In the genomic region with DNA sequence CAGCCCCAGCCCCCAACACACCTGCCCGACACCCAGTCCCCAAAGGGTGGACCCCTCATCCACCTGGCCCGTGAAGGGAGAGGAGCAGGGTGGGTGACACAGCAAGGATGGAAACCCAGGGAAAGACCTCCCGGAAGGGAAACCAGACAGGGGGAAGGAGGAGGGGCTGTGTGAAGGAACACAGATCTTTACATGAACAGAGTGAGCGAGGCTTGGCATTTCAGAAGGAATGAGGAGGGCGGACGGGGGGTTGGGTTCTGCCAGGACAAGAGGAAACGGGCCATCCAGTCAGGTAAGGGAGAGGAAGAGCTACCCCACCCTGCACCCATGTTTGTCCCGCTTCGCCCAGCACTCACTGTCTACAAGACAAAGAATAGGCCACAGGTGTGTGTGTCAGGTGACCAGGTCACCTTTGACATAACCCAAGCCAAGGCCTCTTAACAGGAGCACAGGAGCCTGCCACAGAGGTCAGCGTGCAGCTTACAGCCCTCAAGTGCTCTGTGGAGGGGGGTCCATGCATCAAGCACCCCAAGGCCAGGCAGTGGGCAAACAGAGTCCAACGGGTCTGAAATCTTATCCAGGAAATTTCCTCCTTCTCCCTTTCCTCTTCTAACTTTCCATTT, we compare ENCODE assay signal across 14 cellular contexts. TPM values are rescaled to one million over a fixed set of nuclear protein-coding genes. Genes with fewer than 3 reads are reported as not detected.
DNase-seq lines count a peak whose midpoint lies in the region; ATAC-seq, FAIRE-seq and TF ChIP-seq lines count a peak whose summit lies in the region.
"Had no signal": no experiment of that assay in that cellular context is flagged by ENCODE, and none has a peak within 500 bp of the region (broad histone marks: within the 10 kb centered on the region; RNA-seq: fewer than 3 reads in every experiment).

No MANE protein-coding gene starts in this region.

- no peaks in the 10 kb centered on the region; the same call in 1 of the 2 replicates for H3K36me3 ChIP-seq in H7 (replicated peaks; ENCODE audit: control insufficient read depth, insufficient read depth, low read length)
- H3K36me3 ChIP-seq in astrocyte (ENCODE audit: insufficient read depth, low read length), result peaks cover 6% of the 10 kb centered on the region
- peaks cover 0 to 95% (median 24%) of the 10 kb centered on the region in 6 donors for H3K36me3 ChIP-seq in spleen
- H3K36me3 ChIP-seq: SJCRH30 had no signal

- no peaks in the 10 kb centered on the region for H3K27me3 ChIP-seq in H7 (ENCODE audit: control insufficient read depth, insufficient read depth, low read length)
- H3K27me3 ChIP-seq in astrocyte (ENCODE audit: insufficient read depth, low read length), result no peaks in the 10 kb centered on the region
- H3K27me3 ChIP-seq in spleen (replicated peaks in 1 of 7), result no peaks in the 10 kb centered on the region
- H3K27me3 ChIP-seq: SJCRH30 had no signal

- H3K4me2 ChIP-seq in astrocyte (ENCODE audit: low read length), result peak overlapping the region; percentile 10

- no peak for TF ChIP-seq CTCF in astrocyte (IDR thresholded peaks at IDR 0.05; ENCODE audit: insufficient read depth, low read depth, low read length)
- TF ChIP-seq CTCF in neural crest cell (conservative IDR thresholded peaks at IDR 0.05), result no peak
- TF ChIP-seq CTCF in spleen (IDR thresholded peaks at IDR 0.05 in 8 of 11, conservative IDR thresholded peaks at IDR 0.05 in 3 of 11), result no peak

- no peak overlapping the region for H3K27ac ChIP-seq in astrocyte (ENCODE audit: low read depth, low read length)
- peak overlapping the region in 1 of 8 donors; percentile 11 for H3K27ac ChIP-seq in spleen
- H3K27ac ChIP-seq: SJCRH30 had no signal

- peaks cover 20% of the 10 kb centered on the region for H3K36me3 Mint-ChIP-seq in astrocyte (ENCODE audit: low read depth, unreplicated experiment)
- H3K36me3 Mint-ChIP-seq in neural crest cell (ENCODE audit: low read depth), result peaks cover 3% of the 10 kb centered on the region
- peaks cover 3 to 9% of the 10 kb centered on the region in 2 donors for H3K36me3 Mint-ChIP-seq in activated T-cell treated with anti-CD3 and anti-CD28 coated beads, Interleukin-2, amount 50 U/mL, for 72 hours (ENCODE audit: insufficient read depth in 2 of 2)

- H3K9me3 Mint-ChIP-seq in astrocyte (ENCODE audit: unreplicated experiment) (no peaks in the 10 kb centered on the region), neural crest cell (no peaks in the 10 kb centered on the region)
- no peaks in the 10 kb centered on the region for H3K9me3 Mint-ChIP-seq in activated T-cell treated with anti-CD3 and anti-CD28 coated beads, Interleukin-2, amount 50 U/mL, for 72 hours
- H3K9me3 Mint-ChIP-seq: CD14-positive monocyte had no signal

- H3K4me1 Mint-ChIP-seq in astrocyte (ENCODE audit: low read depth, unreplicated experiment), result peaks cover 23% of the 10 kb centered on the region
- H3K4me1 Mint-ChIP-seq in neural crest cell, result peaks cover 35% of the 10 kb centered on the region
- peaks cover 58% of the 10 kb centered on the region for H3K4me1 Mint-ChIP-seq in activated T-cell treated with anti-CD3 and anti-CD28 coated beads, Interleukin-2, amount 50 U/mL, for 72 hours (ENCODE audit: low read depth)

- no peaks in the 10 kb centered on the region for H3K79me2 ChIP-seq in astrocyte (ENCODE audit: insufficient read depth, low read length)

- H3K9ac ChIP-seq in astrocyte (ENCODE audit: low read length), result no peak overlapping the region

- H3K4me3 ChIP-seq in H7 (ENCODE audit: insufficient read depth, low read depth, low read length) (no peak overlapping the region), astrocyte (ENCODE audit: insufficient read depth, low read depth, low read length) (no peak overlapping the region), spleen (no peak overlapping the region)
- H3K4me3 ChIP-seq: HAP-1, SJCRH30 had no signal

- no peak overlapping the region for H2AFZ ChIP-seq in astrocyte (ENCODE audit: low read depth, low read length)

- H3K27ac Mint-ChIP-seq in astrocyte (ENCODE audit: unreplicated experiment) (no peak overlapping the region), neural crest cell (ENCODE audit: unreplicated experiment) (peak overlapping the region; percentile 50)
- H3K27ac Mint-ChIP-seq in activated T-cell treated with anti-CD3 and anti-CD28 coated beads, Interleukin-2, amount 50 U/mL, for 72 hours, result no peak overlapping the region

- no peak for FAIRE-seq in astrocyte (lab: Jason Lieb, UNC)

- H3K9me3 ChIP-seq in astrocyte (ENCODE audit: insufficient read depth, low read depth, low read length), result no peaks in the 10 kb centered on the region
- H3K9me3 ChIP-seq in spleen, result no peaks in the 10 kb centered on the region
- H3K9me3 ChIP-seq: HAP-1, SJCRH30 had no signal

- no peak for ATAC-seq in activated T-cell treated with anti-CD3 and anti-CD28 coated beads, Interleukin-2, amount 50 U/mL, for 72 hours (replicated peaks in 1 of 2)
- ATAC-seq in HG02571 (IDR thresholded peaks at IDR 0.05; ENCODE audit: unreplicated experiment), result no peak
- ATAC-seq in HG02981 (IDR thresholded peaks at IDR 0.05; ENCODE audit: unreplicated experiment), result no peak

- H3K4me3 Mint-ChIP-seq in astrocyte (ENCODE audit: unreplicated experiment), result no peak overlapping the region
- H3K4me3 Mint-ChIP-seq in neural crest cell, result no peak overlapping the region
- H3K4me3 Mint-ChIP-seq in activated T-cell treated with anti-CD3 and anti-CD28 coated beads, Interleukin-2, amount 50 U/mL, for 72 hours, result no peak overlapping the region

- 79 to 85% (median 82%) methylated on average over 11 of the region's 11 CpGs for WGBS in spleen, 5 donors

- H3K4me1 ChIP-seq in astrocyte (ENCODE audit: insufficient read depth, low read length) (peaks cover 21% of the 10 kb centered on the region), spleen (peaks cover 0 to 49% (median 11%) of the 10 kb centered on the region in 6 donors)
- H3K4me1 ChIP-seq: HAP-1, SJCRH30 had no signal

- intact Hi-C loops in spleen (cut with DNase I; ENCODE audit: low total_unique reads), result no loop called here

- peaks cover 2% of the 10 kb centered on the region for H3K27me3 Mint-ChIP-seq in astrocyte (ENCODE audit: low read depth, unreplicated experiment)
- no peaks in the 10 kb centered on the region for H3K27me3 Mint-ChIP-seq in neural crest cell (ENCODE audit: low read depth)
- no peaks in the 10 kb centered on the region for H3K27me3 Mint-ChIP-seq in activated T-cell treated with anti-CD3 and anti-CD28 coated beads, Interleukin-2, amount 50 U/mL, for 72 hours (ENCODE audit: low read depth)

- H4K20me1 ChIP-seq in astrocyte (ENCODE audit: insufficient read depth, low read length), result no peaks in the 10 kb centered on the region

- TF ChIP-seq POLR2A in spleen (IDR thresholded peaks at IDR 0.05), result no peak

- DNase-seq in H7 (peak; percentile 72), astrocyte (ENCODE audit: low read depth) (no peak), neural crest cell (ENCODE audit: low read depth, low spot score) (no peak), spleen (peak; percentile 40)
- no peak for DNase-seq in activated T-cell treated with anti-CD3 and anti-CD28 coated beads, Interleukin-2, amount 50 U/mL, for 72 hours
- DNase-seq: NCI-H187, NCI-H526 treated with DMSO at 0.1 percent for 48 hours, OCI-M1, RPMI8226, SJCRH30 had no signal

RNA-seq across cellular contexts. Expression of gene PRDM15, which starts 18.0 kb away (rescaled TPM):
- 6.7 and 8.4 TPM in 2 replicates for total RNA-seq in H7 (2014; rRNA removed; shearing (Covaris generic))
- total RNA-seq in astrocyte (5.8 and 6.8 TPM in 2 replicates), neural crest cell (11.6 and 12.0 TPM in 2 replicates), spleen (10 to 100 TPM in 6 of 7 donors, 1 to 10 TPM in 1; 8.4 to 18.0 (median 12.2) TPM)
- polyA plus RNA-seq in spleen, result 1 to 10 TPM; 4.4 to 6.5 (median 6.0) TPM
- 10 to 100 TPM; 12.1 to 14.6 TPM for total RNA-seq in activated T-cell treated with anti-CD3 and anti-CD28 coated beads, Interleukin-2, amount 50 U/mL, for 72 hours

RNA-seq across cellular contexts. Expression of gene C2CD2, which starts 56.7 kb away (rescaled TPM):
- 9.8 and 12.5 TPM in 2 replicates for total RNA-seq in H7 (2014; rRNA removed; shearing (Covaris generic))
- total RNA-seq in astrocyte (6.7 and 8.3 TPM in 2 replicates), neural crest cell (12.5 and 13.0 TPM in 2 replicates), spleen (100 to 1,000 TPM in 4 of 7 donors, 10 to 100 TPM in 3; 74.0 to 163 (median 105) TPM)
- 10 to 100 TPM; 12.9 to 30.3 (median 18.0) TPM for polyA plus RNA-seq in spleen
- total RNA-seq in activated T-cell treated with anti-CD3 and anti-CD28 coated beads, Interleukin-2, amount 50 U/mL, for 72 hours, result 10 to 100 TPM in 1 of 2 donors, 1 to 10 TPM in 1; 6.9 to 15.1 TPM

Comparison
In these comparisons a context has a peak if more than half of its experiments do, and no peak if none do; other contexts are left out.
1. DNase-seq: peak in H7 (single experiment) and spleen (single experiment); none in astrocyte (single experiment), neural crest cell (single experiment) and activated T-cell treated with anti-CD3 and anti-CD28 coated beads, Interleukin-2, amount 50 U/mL, for 72 hours (0 of 2).